ENCODE assay signal across 8 cellular contexts in the genomic region with DNA sequence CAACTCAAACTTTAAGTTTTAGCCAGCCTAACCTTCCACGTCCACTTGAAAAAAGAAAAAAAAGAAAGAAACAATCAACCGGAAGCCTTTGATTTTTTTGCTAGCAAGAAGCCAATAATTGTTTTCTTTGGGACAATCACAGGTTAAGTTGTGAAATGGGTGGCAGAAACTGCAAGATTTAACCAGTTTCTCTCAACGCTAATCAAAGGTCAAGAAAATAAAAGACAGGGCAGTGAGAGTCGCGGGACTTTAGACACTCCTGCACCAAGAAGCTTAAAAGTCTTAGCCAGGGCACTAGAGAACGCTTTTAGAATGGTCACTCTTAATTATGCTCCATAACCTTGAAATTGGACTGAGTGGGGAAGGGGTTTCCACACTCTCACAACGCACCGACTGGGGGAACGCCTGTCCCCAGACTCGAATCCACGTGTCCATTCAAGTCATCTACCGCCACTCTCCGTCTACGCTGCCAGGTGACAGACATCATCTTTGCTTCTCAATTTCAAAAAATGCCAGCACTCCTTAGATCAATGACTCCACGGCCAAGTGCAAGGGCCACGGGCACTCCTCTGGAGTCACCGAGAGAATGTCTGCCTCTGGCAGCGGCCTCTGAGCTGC. TPM values are rescaled to one million over a fixed set of nuclear protein-coding genes. Genes with fewer than 3 reads are reported as not detected.
DNase-seq lines count a peak whose midpoint lies in the region; ATAC-seq and TF ChIP-seq lines count a peak whose summit lies in the region.

No MANE protein-coding gene starts in this region.

- peak overlapping the region; percentile 25 for H2AFZ ChIP-seq in fibroblast of lung (ENCODE audit: low read length)

- peak overlapping the region; percentile 31 to 79 (median 60) for H3K4me3 ChIP-seq in fibroblast of lung (replicated peaks in 1 of 4; ENCODE audit: control extremely low read depth in 1 of 4, insufficient read depth in 1 of 4, low read depth in 3 of 4, low read length in 4 of 4)

- H3K9me3 Mint-ChIP-seq in activated B cell treated with CpG ODN at 0.5 μM for 24 hours (no peaks in the 10 kb centered on the region), progenitor cell of endocrine pancreas (ENCODE audit: low read depth) (no peaks in the 10 kb centered on the region)

- H3K27ac Mint-ChIP-seq in activated B cell treated with CpG ODN at 0.5 μM for 24 hours (peak overlapping the region; percentile 91), progenitor cell of endocrine pancreas (peak overlapping the region; percentile 71)

- TF ChIP-seq CTCF in activated B cell treated with CpG ODN at 0.5 μM for 24 hours (IDR thresholded peaks at IDR 0.05) (no peak), fibroblast of lung (conservative IDR thresholded peaks at IDR 0.05 in 1 of 2, IDR thresholded peaks at IDR 0.05 in 1 of 2; ENCODE audit: low read depth in 1 of 2, low read length in 2 of 2) (no peak), progenitor cell of endocrine pancreas (IDR thresholded peaks at IDR 0.05; ENCODE audit: unreplicated experiment) (no peak)

- H3K27me3 Mint-ChIP-seq in activated B cell treated with CpG ODN at 0.5 μM for 24 hours = no peaks in the 10 kb centered on the region
- H3K27me3 Mint-ChIP-seq in progenitor cell of endocrine pancreas = peaks cover 71% of the 10 kb centered on the region

- H3K36me3 ChIP-seq in fibroblast of lung (ENCODE audit: control insufficient read depth, insufficient read depth, low read length) = no peaks in the 10 kb centered on the region

- H3K27ac ChIP-seq in fibroblast of lung (ENCODE audit: insufficient read depth, low read length) = peak overlapping the region; percentile 6

- ATAC-seq in HG03175 (IDR thresholded peaks at IDR 0.05; ENCODE audit: unreplicated experiment) (peak; percentile 10), activated B cell treated with CpG ODN at 0.5 μM for 24 hours (ENCODE audit: low read depth) (peak; percentile 3)

- peaks cover 6% of the 10 kb centered on the region for H3K36me3 Mint-ChIP-seq in activated B cell treated with CpG ODN at 0.5 μM for 24 hours (ENCODE audit: low read depth)
- no peaks in the 10 kb centered on the region for H3K36me3 Mint-ChIP-seq in progenitor cell of endocrine pancreas (ENCODE audit: insufficient read depth)

- peak; percentile 41 for DNase-seq in stimulated activated CD4-positive, alpha-beta T cell treated with anti-CD3 and anti-CD28 coated beads, Interleukin-15, amount 100 ng/mL, for 24 hours
- DNase-seq in stimulated activated CD4-positive, alpha-beta T cell treated with anti-CD3 and anti-CD28 coated beads, Interleukin-4, amount 100 ng/mL, for 4 hours = no peak
- DNase-seq in activated B cell treated with CpG ODN at 0.5 μM for 24 hours (no peak), fibroblast of lung (ENCODE audit: low read depth in 2 of 2) (no peak), progenitor cell of endocrine pancreas (ENCODE audit: low spot score, unreplicated experiment) (no peak), SIG-M5 treated with dmso at 0.1 percent for 504 hours (lab: John Stamatoyannopoulos, UW; ENCODE audit: unreplicated experiment) (no peak), NCI-H226 (no peak)

- H3K9ac ChIP-seq in fibroblast of lung (ENCODE audit: insufficient read depth, low read length) = peak overlapping the region; percentile 72

- CTCF ChIA-PET in activated B cell treated with CpG ODN at 0.5 μM for 24 hours (lab: Charles Lee) = interaction anchor here (0.6 to 0.9 kb wide), 2 partner anchors 31 to 79 kb away, joined by 4 read pairs; no protein-coding TSS in a partner anchor

- H3K4me1 Mint-ChIP-seq in activated B cell treated with CpG ODN at 0.5 μM for 24 hours = peaks cover 49% of the 10 kb centered on the region
- peaks cover 6% of the 10 kb centered on the region for H3K4me1 Mint-ChIP-seq in progenitor cell of endocrine pancreas (ENCODE audit: low read depth)

- POLR2A ChIA-PET in activated B cell treated with CpG ODN at 0.5 μM for 24 hours (lab: Charles Lee) = interaction anchor here (0.6 to 4.9 kb wide), 8 partner anchors 10 to 497 kb away, joined by 3 to 126 read pairs (median 5); a partner anchor contains a TSS

- peak overlapping the region; percentile 88 for H3K4me2 ChIP-seq in fibroblast of lung (ENCODE audit: extremely low read depth, insufficient read depth, low read length)

- H3K4me3 Mint-ChIP-seq in activated B cell treated with CpG ODN at 0.5 μM for 24 hours (peak overlapping the region; percentile 94), progenitor cell of endocrine pancreas (ENCODE audit: low read depth) (peak overlapping the region; percentile 75)

- peaks cover 4% of the 10 kb centered on the region for H3K4me1 ChIP-seq in fibroblast of lung (ENCODE audit: control insufficient read depth, extremely low read depth, insufficient read depth, low read length)

- no peaks in the 10 kb centered on the region for H3K27me3 ChIP-seq in fibroblast of lung (ENCODE audit: control insufficient read depth, insufficient read depth, low read length)

- H3K9me3 ChIP-seq in fibroblast of lung (ENCODE audit: control insufficient read depth, insufficient read depth, low read depth, low read length) = no peaks in the 10 kb centered on the region

- no peaks in the 10 kb centered on the region for H4K20me1 ChIP-seq in fibroblast of lung (ENCODE audit: control insufficient read depth, extremely low read depth, insufficient read depth, low read length)

- intact Hi-C loops in activated B cell treated with CpG ODN at 0.5 μM for 24 hours (cut with micrococcal nuclease) = loop anchor here (1.0 to 10.0 kb wide), 15 partner anchors 8 to 1380 kb away; a partner anchor contains a TSS

- peaks cover 3% of the 10 kb centered on the region for H3K79me2 ChIP-seq in fibroblast of lung (ENCODE audit: control insufficient read depth, insufficient read depth, low read length)

RNA-seq across cellular contexts. Expression of a gene that starts 0.9 kb away (rescaled TPM):
- total RNA-seq in activated B cell treated with CpG ODN at 0.5 μM for 24 hours = 46.3 and 47.0 TPM in 2 replicates
- total RNA-seq in fibroblast of lung = 24.4 and 30.1 TPM in 2 replicates
- polyA plus RNA-seq in fibroblast of lung = 15.4 and 22.5 TPM in 2 replicates
- 14.2 and 22.5 TPM in 2 replicates for polyA plus RNA-seq in fibroblast of lung (2012)
- polyA minus RNA-seq in fibroblast of lung (ENCODE audit: low replicate concordance) = 34.8 and 49.1 TPM in 2 replicates
- total RNA-seq in progenitor cell of endocrine pancreas = 6.3 and 6.4 TPM in 2 replicates
